ENCODE assay signal across 2 cellular contexts in genomic region chr17:61408151-61409041, GRCh38.
TF ChIP-seq lines count a peak whose summit lies in the region.

No MANE protein-coding gene starts in this region.

TF ChIP-seq in SK-N-SH, 30 proteins besides CTCF, POLR2A, EP300 and RAD21 (continued from another document):
- TF ChIP-seq IRF3 (IDR thresholded peaks at IDR 0.05; ENCODE audit: low read depth, low read length) (no peak), EZH2phosphoT487 (IDR thresholded peaks at IDR 0.05; ENCODE audit: borderline replicate concordance, low read depth) (no peak), NRF1 (IDR thresholded peaks at IDR 0.05; ENCODE audit: low read depth, low read length) (no peak)

TF ChIP-seq in SK-N-SH treated with all-trans-retinoic acid at 6 μM for 48 hours, 23 proteins besides CTCF, POLR2A, EP300 and RAD21 (continued from another document):
- TF ChIP-seq, protein P1, sequence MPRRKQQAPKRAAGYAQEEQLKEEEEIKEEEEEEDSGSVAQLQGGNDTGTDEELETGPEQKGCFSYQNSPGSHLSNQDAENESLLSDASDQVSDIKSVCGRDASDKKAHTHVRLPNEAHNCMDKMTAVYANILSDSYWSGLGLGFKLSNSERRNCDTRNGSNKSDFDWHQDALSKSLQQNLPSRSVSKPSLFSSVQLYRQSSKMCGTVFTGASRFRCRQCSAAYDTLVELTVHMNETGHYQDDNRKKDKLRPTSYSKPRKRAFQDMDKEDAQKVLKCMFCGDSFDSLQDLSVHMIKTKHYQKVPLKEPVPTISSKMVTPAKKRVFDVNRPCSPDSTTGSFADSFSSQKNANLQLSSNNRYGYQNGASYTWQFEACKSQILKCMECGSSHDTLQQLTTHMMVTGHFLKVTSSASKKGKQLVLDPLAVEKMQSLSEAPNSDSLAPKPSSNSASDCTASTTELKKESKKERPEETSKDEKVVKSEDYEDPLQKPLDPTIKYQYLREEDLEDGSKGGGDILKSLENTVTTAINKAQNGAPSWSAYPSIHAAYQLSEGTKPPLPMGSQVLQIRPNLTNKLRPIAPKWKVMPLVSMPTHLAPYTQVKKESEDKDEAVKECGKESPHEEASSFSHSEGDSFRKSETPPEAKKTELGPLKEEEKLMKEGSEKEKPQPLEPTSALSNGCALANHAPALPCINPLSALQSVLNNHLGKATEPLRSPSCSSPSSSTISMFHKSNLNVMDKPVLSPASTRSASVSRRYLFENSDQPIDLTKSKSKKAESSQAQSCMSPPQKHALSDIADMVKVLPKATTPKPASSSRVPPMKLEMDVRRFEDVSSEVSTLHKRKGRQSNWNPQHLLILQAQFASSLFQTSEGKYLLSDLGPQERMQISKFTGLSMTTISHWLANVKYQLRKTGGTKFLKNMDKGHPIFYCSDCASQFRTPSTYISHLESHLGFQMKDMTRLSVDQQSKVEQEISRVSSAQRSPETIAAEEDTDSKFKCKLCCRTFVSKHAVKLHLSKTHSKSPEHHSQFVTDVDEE (CRISPR knock-in tag; IDR thresholded peaks at IDR 0.05): no peak
- TF ChIP-seq CREB5 (CRISPR knock-in tag; IDR thresholded peaks at IDR 0.05; ENCODE audit: low read depth) (no peak), ZFP3 (CRISPR knock-in tag; IDR thresholded peaks at IDR 0.05) (no peak), ZNF8 (CRISPR knock-in tag; IDR thresholded peaks at IDR 0.05) (no peak), ESRRG (CRISPR knock-in tag; IDR thresholded peaks at IDR 0.05) (no peak), ZNF70 (CRISPR knock-in tag; IDR thresholded peaks at IDR 0.05) (no peak), BACH2 (CRISPR knock-in tag; IDR thresholded peaks at IDR 0.05; ENCODE audit: borderline replicate concordance) (no peak), CSRNP3 (CRISPR knock-in tag; IDR thresholded peaks at IDR 0.05) (no peak), ZC3H10 (CRISPR knock-in tag; IDR thresholded peaks at IDR 0.05) (no peak), TOX (CRISPR knock-in tag; IDR thresholded peaks at IDR 0.05; ENCODE audit: borderline replicate concordance) (no peak), GLIS3 (CRISPR knock-in tag; IDR thresholded peaks at IDR 0.05) (no peak), OSR1 (CRISPR knock-in tag; IDR thresholded peaks at IDR 0.05) (no peak), CSDC2 (CRISPR knock-in tag; IDR thresholded peaks at IDR 0.05) (no peak)
- TF ChIP-seq, protein P2, sequence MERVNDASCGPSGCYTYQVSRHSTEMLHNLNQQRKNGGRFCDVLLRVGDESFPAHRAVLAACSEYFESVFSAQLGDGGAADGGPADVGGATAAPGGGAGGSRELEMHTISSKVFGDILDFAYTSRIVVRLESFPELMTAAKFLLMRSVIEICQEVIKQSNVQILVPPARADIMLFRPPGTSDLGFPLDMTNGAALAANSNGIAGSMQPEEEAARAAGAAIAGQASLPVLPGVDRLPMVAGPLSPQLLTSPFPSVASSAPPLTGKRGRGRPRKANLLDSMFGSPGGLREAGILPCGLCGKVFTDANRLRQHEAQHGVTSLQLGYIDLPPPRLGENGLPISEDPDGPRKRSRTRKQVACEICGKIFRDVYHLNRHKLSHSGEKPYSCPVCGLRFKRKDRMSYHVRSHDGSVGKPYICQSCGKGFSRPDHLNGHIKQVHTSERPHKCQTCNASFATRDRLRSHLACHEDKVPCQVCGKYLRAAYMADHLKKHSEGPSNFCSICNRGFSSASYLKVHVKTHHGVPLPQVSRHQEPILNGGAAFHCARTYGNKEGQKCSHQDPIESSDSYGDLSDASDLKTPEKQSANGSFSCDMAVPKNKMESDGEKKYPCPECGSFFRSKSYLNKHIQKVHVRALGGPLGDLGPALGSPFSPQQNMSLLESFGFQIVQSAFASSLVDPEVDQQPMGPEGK (CRISPR knock-in tag; IDR thresholded peaks at IDR 0.05; ENCODE audit: borderline replicate concordance): no peak
